8 cellular contexts compared by ENCODE assay signal in the genomic region with DNA sequence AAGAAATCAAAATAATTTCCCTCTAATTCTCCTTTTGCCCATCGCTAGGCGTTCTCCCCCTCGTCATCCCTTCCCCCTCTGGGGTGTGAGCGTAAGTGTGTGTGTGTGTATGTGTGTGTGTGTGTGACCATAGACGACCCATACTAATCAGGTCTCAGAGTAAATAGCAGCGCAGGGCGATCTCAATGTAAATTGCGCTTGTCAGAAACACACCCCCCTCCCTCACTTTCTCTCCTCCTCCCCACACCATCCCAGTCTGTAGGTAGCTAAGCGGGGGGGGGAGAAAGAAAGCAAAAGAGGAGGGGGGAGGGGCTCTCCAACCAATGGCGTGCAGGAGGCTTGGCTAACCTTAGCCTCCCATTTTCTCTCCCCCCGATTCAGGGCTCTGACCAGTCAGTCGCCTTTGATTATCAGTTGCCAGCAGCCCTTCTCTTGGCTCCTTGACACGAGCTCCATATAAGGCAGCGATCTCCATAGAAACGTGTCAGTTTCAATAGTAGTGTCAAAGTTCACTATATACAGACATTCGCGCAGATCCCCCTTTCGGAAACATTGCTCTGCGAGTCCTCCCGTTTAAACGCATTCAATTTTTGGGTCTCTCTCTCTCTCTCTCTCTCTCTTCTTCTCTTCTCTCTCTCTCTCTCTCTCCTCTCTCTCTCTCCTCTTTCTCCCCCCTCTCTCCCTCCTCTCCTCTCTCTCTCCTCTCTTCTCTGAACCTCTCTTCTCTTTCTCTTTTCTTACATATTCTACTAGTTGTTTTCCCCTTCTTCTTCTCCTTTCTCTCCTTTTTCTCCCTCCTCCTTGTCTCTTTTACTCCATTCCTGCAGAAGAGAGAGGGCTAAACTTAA. TPM values are rescaled to one million over a fixed set of nuclear protein-coding genes. Genes with fewer than 3 reads are reported as not detected.
DNase-seq lines count a peak whose midpoint lies in the region; ATAC-seq and TF ChIP-seq lines count a peak whose summit lies in the region.

A gene (plus strand): TSS at position 546 of the 848 bp plus-strand sequence. CDS start 1,802 bp downstream, outside the sequence.

- peak; percentile 49 to 66; a peak in 3 of 4 replicates for TF ChIP-seq EP300 in SK-N-SH (IDR thresholded peaks at IDR 0.05; ENCODE audit: borderline replicate concordance in 1 of 2, low read depth in 1 of 2, low read length in 1 of 2)

- no peak for ATAC-seq in GM18861 (IDR thresholded peaks at IDR 0.05; ENCODE audit: unreplicated experiment)

- peaks cover 3% of the 10 kb centered on the region for H3K36me3 Mint-ChIP-seq in activated CD4-positive, alpha-beta T cell treated with anti-CD3 and anti-CD28 coated beads, Interleukin-2, amount 10 ng/mL, durations not matched to agents 7 days and 5 days (ENCODE audit: low read depth)

- no peaks in the 10 kb centered on the region; the same call in 1 of the 2 replicates for H4K20me1 ChIP-seq in SK-N-SH (ENCODE audit: insufficient read depth)

- WGBS in SK-N-SH (ENCODE audit: low lambda C conversion rate) = 0% methylated on average over 21 of the region's 21 CpGs

- H3K27me3 ChIP-seq in SK-N-SH (ENCODE audit: insufficient read depth) (no peaks in the 10 kb centered on the region), muscle layer of colon (ENCODE audit: control insufficient read depth in 1 of 2, insufficient read depth in 2 of 2, low read length in 2 of 2) (peaks cover 39 to 72% of the 10 kb centered on the region in 2 donors)
- peaks cover 80% of the 10 kb centered on the region for H3K27me3 ChIP-seq in effector memory CD4-positive, alpha-beta T cell (replicated peaks; ENCODE audit: control insufficient read depth, insufficient read depth, low read length, poor library complexity, severe bottlenecking)

- H3K36me3 ChIP-seq in SK-N-SH (replicated peaks in 1 of 2; ENCODE audit: control insufficient read depth in 1 of 2, insufficient read depth in 2 of 2, low read length in 1 of 2) (no peaks in the 10 kb centered on the region), muscle layer of colon (ENCODE audit: insufficient read depth, low read length) (no peaks in the 10 kb centered on the region)
- no peaks in the 10 kb centered on the region for H3K36me3 ChIP-seq in effector memory CD4-positive, alpha-beta T cell (ENCODE audit: control insufficient read depth, insufficient read depth, low read length)

- H3K9me2 ChIP-seq in SK-N-SH = no peaks in the 10 kb centered on the region

- peaks cover 80% of the 10 kb centered on the region for H3K79me2 ChIP-seq in SK-N-SH (ENCODE audit: insufficient read depth)

- H3K4me3 Mint-ChIP-seq in activated CD4-positive, alpha-beta T cell treated with anti-CD3 and anti-CD28 coated beads, Interleukin-2, amount 10 ng/mL, durations not matched to agents 7 days and 5 days = no peak within 1 kb of the TSS

- H3K4me1 Mint-ChIP-seq in activated CD4-positive, alpha-beta T cell treated with anti-CD3 and anti-CD28 coated beads, Interleukin-2, amount 10 ng/mL, durations not matched to agents 7 days and 5 days = peaks cover 26% of the 10 kb centered on the region

- no peak; the same call in 1 of the 2 replicates for TF ChIP-seq RAD21 in SK-N-SH (IDR thresholded peaks at IDR 0.05; ENCODE audit: low read length)

- H3K4me3 ChIP-seq in NB4 (ENCODE audit: low read depth, low read length) (peak within 1 kb of the TSS; percentile 61), SK-N-SH (ENCODE audit: low read depth in 2 of 2, low read length in 1 of 2) (peak within 1 kb of the TSS; percentile 74 to 87), epithelial cell of proximal tubule (ENCODE audit: low read depth, low read length) (peak within 1 kb of the TSS; percentile 70), muscle layer of colon (ENCODE audit: low read depth in 1 of 2, low read length in 2 of 2) (peak within 1 kb of the TSS; percentile 27 to 67)
- H3K4me3 ChIP-seq in effector memory CD4-positive, alpha-beta T cell (ENCODE audit: insufficient read depth, low read depth, low read length, poor library complexity, severe bottlenecking) = no peak within 1 kb of the TSS

- POLR2A ChIA-PET in activated CD4-positive, alpha-beta T cell treated with anti-CD3 and anti-CD28 coated beads, Interleukin-2, amount 10 ng/mL, durations not matched to agents 7 days and 5 days (lab: Charles Lee) = no interaction called here
- POLR2A ChIA-PET in SK-N-SH (lab: Yijun Ruan, JAX) = interaction anchor here (0.6 to 1.6 kb wide), 9 partner anchors 19 to 1133 kb away, joined by 3 to 18 read pairs (median 4); no protein-coding TSS in a partner anchor

- H3K4me2 ChIP-seq in SK-N-SH = peak within 1 kb of the TSS; percentile 83

- TF ChIP-seq POLR2A in NB4 (IDR thresholded peaks at IDR 0.05; ENCODE audit: extremely low read depth, insufficient read length) = no peak

- peak within 1 kb of the TSS; percentile 86 for H2AFZ ChIP-seq in SK-N-SH (ENCODE audit: low read depth)

- peaks cover 28% of the 10 kb centered on the region for H3F3A ChIP-seq in SK-N-SH (replicated peaks; ENCODE audit: insufficient read depth)

- TF ChIP-seq CTCF in NB4 (IDR thresholded peaks at IDR 0.05; ENCODE audit: low read depth, low read length) (no peak), SK-N-SH (IDR thresholded peaks at IDR 0.05) (peak; percentile 27; the same call in 1 of the 2 replicates), epithelial cell of proximal tubule (conservative IDR thresholded peaks at IDR 0.05; ENCODE audit: low read depth, low read length) (no peak)

- no peaks in the 10 kb centered on the region for H3K9me3 Mint-ChIP-seq in activated CD4-positive, alpha-beta T cell treated with anti-CD3 and anti-CD28 coated beads, Interleukin-2, amount 10 ng/mL, durations not matched to agents 7 days and 5 days

- H3K27ac ChIP-seq in SK-N-SH (ENCODE audit: low read depth in 2 of 2, low read length in 1 of 2) (peak within 1 kb of the TSS; percentile 92), muscle layer of colon (ENCODE audit: low read depth, low read length) (no peak within 1 kb of the TSS)
- no peak within 1 kb of the TSS for H3K27ac ChIP-seq in effector memory CD4-positive, alpha-beta T cell (ENCODE audit: insufficient read depth, low read length, poor library complexity, severe bottlenecking)

- H3K9ac ChIP-seq in SK-N-SH (peak within 1 kb of the TSS; percentile 80), muscle layer of colon (ENCODE audit: low read length) (no peak within 1 kb of the TSS)

- no peak for DNase-seq in activated CD4-positive, alpha-beta T cell treated with anti-CD3 and anti-CD28 coated beads, Interleukin-2, amount 10 ng/mL, durations not matched to agents 7 days and 5 days
- no peak for DNase-seq in activated CD4-positive, alpha-beta T cell treated with anti-CD3 and anti-CD28 coated beads, Interleukin-2, amount 50 U/mL, for 4 hours
- DNase-seq in NB4 (ENCODE audit: low read depth) (peak; percentile 77), SK-N-SH (peak; percentile 80), epithelial cell of proximal tubule (ENCODE audit: low read depth) (peak; percentile 74)
- no peak for DNase-seq in effector memory CD4-positive, alpha-beta T cell

- H3K27ac Mint-ChIP-seq in activated CD4-positive, alpha-beta T cell treated with anti-CD3 and anti-CD28 coated beads, Interleukin-2, amount 10 ng/mL, durations not matched to agents 7 days and 5 days = peak within 1 kb of the TSS; percentile 36

- CTCF ChIA-PET in activated CD4-positive, alpha-beta T cell treated with anti-CD3 and anti-CD28 coated beads, Interleukin-2, amount 10 ng/mL, durations not matched to agents 7 days and 5 days (lab: Charles Lee) = interaction anchor here (0.6 to 1.0 kb wide), 6 partner anchors 19 to 1911 kb away, joined by 3 to 6 read pairs (median 4); no protein-coding TSS in a partner anchor
- CTCF ChIA-PET in SK-N-SH (lab: Yijun Ruan, JAX) = interaction anchor here (0.6 to 2.9 kb wide), 14 partner anchors 18 to 1941 kb away, joined by 3 to 16 read pairs (median 3); no protein-coding TSS in a partner anchor

- H3K9me3 ChIP-seq in SK-N-SH (no peaks in the 10 kb centered on the region), muscle layer of colon (ENCODE audit: low read length) (no peaks in the 10 kb centered on the region)
- H3K9me3 ChIP-seq in effector memory CD4-positive, alpha-beta T cell (ENCODE audit: control insufficient read depth, low read length) = no peaks in the 10 kb centered on the region

- H3K27me3 Mint-ChIP-seq in activated CD4-positive, alpha-beta T cell treated with anti-CD3 and anti-CD28 coated beads, Interleukin-2, amount 10 ng/mL, durations not matched to agents 7 days and 5 days = peaks cover 47% of the 10 kb centered on the region

- H3K4me1 ChIP-seq in SK-N-SH (ENCODE audit: control insufficient read depth in 1 of 2, insufficient read depth in 2 of 2, low read depth in 1 of 2, low read length in 1 of 2) (peaks cover 5 to 6% of the 10 kb centered on the region in 2 experiments; a peak in 3 of 4 replicates), muscle layer of colon (ENCODE audit: insufficient read depth, low read length) (peaks cover 28% of the 10 kb centered on the region)
- peaks cover 50% of the 10 kb centered on the region for H3K4me1 ChIP-seq in effector memory CD4-positive, alpha-beta T cell (ENCODE audit: control insufficient read depth, insufficient read depth, low read length, poor library complexity, severe bottlenecking)

TF ChIP-seq in SK-N-SH, 30 proteins besides CTCF, POLR2A, EP300 and RAD21 (continues in another document):
- peak; percentile 75 for TF ChIP-seq CHD2 (IDR thresholded peaks at IDR 0.05; ENCODE audit: low read length, partially characterized antibody)
- no peak for TF ChIP-seq TEAD4 (IDR thresholded peaks at IDR 0.05; ENCODE audit: borderline replicate concordance, insufficient read depth)
- TF ChIP-seq GABPA (IDR thresholded peaks at IDR 0.05; ENCODE audit: low read depth) = no peak
- TF ChIP-seq, protein P1, sequence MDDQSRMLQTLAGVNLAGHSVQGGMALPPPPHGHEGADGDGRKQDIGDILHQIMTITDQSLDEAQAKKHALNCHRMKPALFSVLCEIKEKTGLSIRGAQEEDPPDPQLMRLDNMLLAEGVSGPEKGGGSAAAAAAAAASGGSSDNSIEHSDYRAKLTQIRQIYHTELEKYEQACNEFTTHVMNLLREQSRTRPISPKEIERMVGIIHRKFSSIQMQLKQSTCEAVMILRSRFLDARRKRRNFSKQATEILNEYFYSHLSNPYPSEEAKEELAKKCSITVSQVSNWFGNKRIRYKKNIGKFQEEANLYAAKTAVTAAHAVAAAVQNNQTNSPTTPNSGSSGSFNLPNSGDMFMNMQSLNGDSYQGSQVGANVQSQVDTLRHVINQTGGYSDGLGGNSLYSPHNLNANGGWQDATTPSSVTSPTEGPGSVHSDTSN (IDR thresholded peaks at IDR 0.05) = peak; percentile 64; the same call in 1 of the 2 replicates
- peak; percentile 73 for TF ChIP-seq POLR2AphosphoS5 (IDR thresholded peaks at IDR 0.05; ENCODE audit: low read depth, low read length)
- no peak for TF ChIP-seq FOSL2 (IDR thresholded peaks at IDR 0.05; ENCODE audit: borderline replicate concordance, low read depth)
- TF ChIP-seq FOXJ3 (CRISPR knock-in tag; IDR thresholded peaks at IDR 0.05) = peak; percentile 49; the same call in 1 of the 2 replicates

RNA-seq across cellular contexts. Expression of the gene that starts here (rescaled TPM):
- total RNA-seq in activated CD4-positive, alpha-beta T cell treated with anti-CD3 and anti-CD28 coated beads, Interleukin-2, amount 10 ng/mL, durations not matched to agents 7 days and 5 days = not detected
- 40.0 and 47.1 TPM in 2 replicates for polyA plus RNA-seq in SK-N-SH (2012; rRNA removed)
- polyA plus RNA-seq in SK-N-SH (2012; cell fraction: cytosol; rRNA removed) = 24.5 and 41.7 TPM in 2 replicates
- 82.7 and 105 TPM in 2 replicates for polyA plus RNA-seq in SK-N-SH (2012; cell fraction: nucleus; rRNA removed)
- 12.6 and 14.8 TPM in 2 replicates for total RNA-seq in epithelial cell of proximal tubule

Comparison
In these comparisons a context has a peak if more than half of its experiments do, and no peak if none do; other contexts are left out.
1. RNA of the gene that starts here (total RNA-seq): 12.6 to 14.8 TPM in epithelial cell of proximal tubule; not detected in activated CD4-positive, alpha-beta T cell treated with anti-CD3 and anti-CD28 coated beads, Interleukin-2, amount 10 ng/mL, durations not matched to agents 7 days and 5 days; every median in the first group is over 10 times any median in the second.
2. DNase-seq: peak in NB4 (single experiment), SK-N-SH (single experiment) and epithelial cell of proximal tubule (single experiment); none in activated CD4-positive, alpha-beta T cell treated with anti-CD3 and anti-CD28 coated beads, Interleukin-2, amount 10 ng/mL, durations not matched to agents 7 days and 5 days (single experiment), activated CD4-positive, alpha-beta T cell treated with anti-CD3 and anti-CD28 coated beads, Interleukin-2, amount 50 U/mL, for 4 hours (0 of 2) and effector memory CD4-positive, alpha-beta T cell (0 of 3).
3. H3K27ac ChIP-seq: peak in SK-N-SH (2 of 2); none in muscle layer of colon (single experiment) and effector memory CD4-positive, alpha-beta T cell (single experiment).